In the genomic region with DNA sequence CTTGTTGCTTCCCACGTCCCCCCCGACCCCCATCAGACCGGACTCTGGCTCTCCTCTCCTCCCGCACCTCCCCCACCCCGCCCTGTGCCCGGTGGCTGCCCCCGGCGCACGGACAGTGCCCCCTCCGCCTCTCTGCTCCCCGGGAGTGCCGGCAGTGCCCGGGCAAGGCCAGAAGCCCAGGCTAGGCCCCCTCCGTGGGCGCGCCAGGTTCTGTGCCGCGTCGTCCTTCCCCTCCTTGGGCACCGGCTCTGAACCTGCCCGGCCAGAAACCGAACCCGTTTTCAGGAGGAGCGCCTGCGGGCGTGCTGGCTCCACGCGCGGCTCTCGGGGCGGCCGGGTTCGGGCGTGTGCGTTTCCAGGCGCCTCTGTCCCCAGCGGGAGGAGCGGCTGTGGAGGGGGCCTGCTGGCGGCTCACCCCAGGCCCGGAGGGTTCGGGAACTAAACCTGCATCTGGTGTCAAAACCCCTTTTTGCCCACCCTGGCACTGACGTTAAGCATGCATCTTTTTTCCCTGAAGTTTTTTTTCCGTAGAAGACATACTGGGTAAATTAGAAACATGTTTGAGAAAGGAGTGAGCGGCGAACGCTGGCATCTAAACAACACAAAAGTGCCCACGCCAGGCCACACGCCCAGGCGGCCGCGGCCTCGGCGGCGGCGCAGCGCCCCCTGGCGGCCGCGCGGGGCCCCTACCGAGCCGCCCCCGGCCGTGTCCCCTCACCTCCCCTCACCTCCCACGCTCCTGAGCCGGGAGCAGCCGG, we compare ENCODE assay signal across 8 cellular contexts.
DNase-seq lines count a peak whose midpoint lies in the region; ATAC-seq and TF ChIP-seq lines count a peak whose summit lies in the region.

No MANE protein-coding gene starts in this region.

- no peak for TF ChIP-seq POLR2A in testis (IDR thresholded peaks at IDR 0.05)

- peaks cover 0 to 3% (median under 1%) of the 10 kb centered on the region in 4 donors for H3K4me1 Mint-ChIP-seq in CD4-positive, alpha-beta memory T cell
- H3K4me1 Mint-ChIP-seq in glutamatergic neuron (ENCODE audit: low read depth, unreplicated experiment) = peaks cover 3% of the 10 kb centered on the region

- DNase-seq in CD4-positive, alpha-beta memory T cell = peak in 4 of 5 donors; percentile 69 to 75 (median 70)
- peak in 49 of 76 experiments; percentile 4 to 53 (median 26) for DNase-seq in HUDEP-2 (lab: John Stamatoyannopoulos, UW; ENCODE audit: unreplicated experiment in 76 of 76)
- DNase-seq in SK-N-SH = peak; percentile 95
- peak; percentile 73 to 79 for DNase-seq in activated naive CD4-positive, alpha-beta T cell treated with anti-CD3 and anti-CD28 coated beads, Interleukin-2, amount 50 U/mL, for 72 hours (ENCODE audit: low spot score in 2 of 2)
- peak; percentile 72 for DNase-seq in glutamatergic neuron
- no peak for DNase-seq in omental fat pad (ENCODE audit: low spot score)
- DNase-seq in testis = peak; percentile 76

- CTCF ChIA-PET in CD4-positive, alpha-beta memory T cell (lab: Charles Lee; ENCODE audit: partially characterized antibody) = interaction anchor here (1.0 to 3.0 kb wide), 8 partner anchors 8 to 534 kb away, joined by 3 to 12 read pairs (median 6); a partner anchor contains a TSS
- CTCF ChIA-PET in SK-N-SH (lab: Yijun Ruan, JAX) = interaction anchor here (0.6 to 2.1 kb wide), 12 partner anchors 8 to 342 kb away, joined by 3 to 15 read pairs (median 4); a partner anchor contains a TSS

- peak overlapping the region in 1 of 7 donors; percentile 64 for H3K27ac Mint-ChIP-seq in CD4-positive, alpha-beta memory T cell
- no peak overlapping the region for H3K27ac Mint-ChIP-seq in activated naive CD4-positive, alpha-beta T cell treated with anti-CD3 and anti-CD28 coated beads, Interleukin-2, amount 50 U/mL, for 72 hours
- H3K27ac Mint-ChIP-seq in glutamatergic neuron (ENCODE audit: unreplicated experiment) = peak overlapping the region; percentile 81

- no peaks in the 10 kb centered on the region for H3K36me3 ChIP-seq in CD4-positive, alpha-beta memory T cell (ENCODE audit: insufficient read depth, low read length)
- H3K36me3 ChIP-seq in SK-N-SH (replicated peaks in 1 of 2; ENCODE audit: control insufficient read depth in 1 of 2, insufficient read depth in 2 of 2, low read length in 1 of 2) (no peaks in the 10 kb centered on the region), testis (ENCODE audit: low read depth, missing control alignments) (no peaks in the 10 kb centered on the region)

- no peaks in the 10 kb centered on the region for H3K9me3 ChIP-seq in CD4-positive, alpha-beta memory T cell (ENCODE audit: control insufficient read depth in 1 of 2, low read length in 2 of 2)
- H3K9me3 ChIP-seq in SK-N-SH (no peaks in the 10 kb centered on the region), testis (no peaks in the 10 kb centered on the region)

- H3K27me3 Mint-ChIP-seq in CD4-positive, alpha-beta memory T cell = peaks cover 2 to 3% of the 10 kb centered on the region in 2 donors
- peaks cover 6% of the 10 kb centered on the region for H3K27me3 Mint-ChIP-seq in glutamatergic neuron (ENCODE audit: unreplicated experiment)

- H4K20me1 ChIP-seq in SK-N-SH (ENCODE audit: insufficient read depth) = no peaks in the 10 kb centered on the region

- H3K4me1 ChIP-seq in CD4-positive, alpha-beta memory T cell (ENCODE audit: insufficient read depth, low read length) = peaks cover 10% of the 10 kb centered on the region
- H3K4me1 ChIP-seq in SK-N-SH (ENCODE audit: control insufficient read depth in 1 of 2, insufficient read depth in 2 of 2, low read depth in 1 of 2, low read length in 1 of 2) = peaks cover 0 to 8% of the 10 kb centered on the region in 2 experiments; a peak in 1 of 4 replicates
- peaks cover 10% of the 10 kb centered on the region for H3K4me1 ChIP-seq in testis

- H3K27ac ChIP-seq in CD4-positive, alpha-beta memory T cell (ENCODE audit: low read depth, low read length) = no peak overlapping the region
- H3K27ac ChIP-seq in SK-N-SH (ENCODE audit: low read depth in 2 of 2, low read length in 1 of 2) (peak overlapping the region; percentile 86 to 89), testis (peak overlapping the region; percentile 32 to 83)

- TF ChIP-seq EP300 in SK-N-SH (IDR thresholded peaks at IDR 0.05; ENCODE audit: borderline replicate concordance in 1 of 2, low read depth in 1 of 2, low read length in 1 of 2) = peak in 1 of 2 experiments; percentile 27; a peak in 3 of 4 replicates

- no peaks in the 10 kb centered on the region for H3K27me3 ChIP-seq in CD4-positive, alpha-beta memory T cell (ENCODE audit: insufficient read depth, low read length)
- H3K27me3 ChIP-seq in SK-N-SH (ENCODE audit: insufficient read depth) = no peaks in the 10 kb centered on the region
- no peaks in the 10 kb centered on the region for H3K27me3 ChIP-seq in testis

- POLR2A ChIA-PET in CD4-positive, alpha-beta memory T cell (lab: Charles Lee; ENCODE audit: partially characterized antibody) = interaction anchor here (0.6 to 1.0 kb wide), 2 partner anchors 113 to 342 kb away, joined by 3 to 7 read pairs; no protein-coding TSS in a partner anchor
- POLR2A ChIA-PET in SK-N-SH (lab: Yijun Ruan, JAX) = interaction anchor here (1.0 to 1.1 kb wide), 3 partner anchors 97 to 219 kb away, joined by 3 to 10 read pairs (median 3); a partner anchor contains a TSS

- under 1% methylated on average over 30 of the region's 67 CpGs for WGBS in SK-N-SH (ENCODE audit: low lambda C conversion rate)
- 1 to 3% methylated on average over 12 to 67 of the region's 67 CpGs for WGBS in testis, 2 donors

- peak overlapping the region; percentile 80 for H3K9ac ChIP-seq in SK-N-SH

- H3K4me2 ChIP-seq in SK-N-SH = peak overlapping the region; percentile 84

- H2AFZ ChIP-seq in SK-N-SH (ENCODE audit: low read depth) = peak overlapping the region; percentile 98

- TF ChIP-seq CTCF in SK-N-SH (IDR thresholded peaks at IDR 0.05) (peak; percentile 56; the same call in 1 of the 2 replicates), glutamatergic neuron (IDR thresholded peaks at IDR 0.05; ENCODE audit: partially characterized antibody, unreplicated experiment) (peak; percentile 90), omental fat pad (IDR thresholded peaks at IDR 0.05) (peak in 2 of 3 donors; percentile 87 to 96), testis (IDR thresholded peaks at IDR 0.05) (peak; percentile 94 to 97 (median 95))

- intact Hi-C loops in CD4-positive, alpha-beta memory T cell (cut with micrococcal nuclease) = loop anchor here (1.0 to 2.0 kb wide), 8 partner anchors 34 to 534 kb away; a partner anchor contains a TSS
- intact Hi-C loops in testis (cut with DNase I; ENCODE audit: low total_unique reads) = loop anchor here (5.0 to 10.0 kb wide), 3 partner anchors 100 to 273 kb away; no protein-coding TSS in a partner anchor

- no peaks in the 10 kb centered on the region for H3K9me2 ChIP-seq in SK-N-SH

- ATAC-seq in GM19397 (IDR thresholded peaks at IDR 0.05; ENCODE audit: unreplicated experiment) = peak; percentile 71
- peak; percentile 81 to 89 for ATAC-seq in activated naive CD4-positive, alpha-beta T cell treated with anti-CD3 and anti-CD28 coated beads, Interleukin-2, amount 50 U/mL, for 72 hours
- peak; percentile 90 for ATAC-seq in omental fat pad (ENCODE audit: low FRiP score)

- H3K4me3 ChIP-seq in CD4-positive, alpha-beta memory T cell (ENCODE audit: low read length in 2 of 2) = peak overlapping the region in 1 of 2 donors; percentile 60
- H3K4me3 ChIP-seq in SK-N-SH (ENCODE audit: low read depth in 2 of 2, low read length in 1 of 2) (peak overlapping the region; percentile 52 to 63), testis (peak overlapping the region; percentile 68 to 77)

- no peaks in the 10 kb centered on the region for H3K79me2 ChIP-seq in SK-N-SH (ENCODE audit: insufficient read depth)

- H3K9me3 Mint-ChIP-seq in CD4-positive, alpha-beta memory T cell = no peaks in the 10 kb centered on the region
- no peaks in the 10 kb centered on the region for H3K9me3 Mint-ChIP-seq in activated naive CD4-positive, alpha-beta T cell treated with anti-CD3 and anti-CD28 coated beads, Interleukin-2, amount 50 U/mL, for 72 hours
- H3K9me3 Mint-ChIP-seq in glutamatergic neuron (ENCODE audit: unreplicated experiment) = peaks cover 7% of the 10 kb centered on the region

- no peaks in the 10 kb centered on the region for H3K36me3 Mint-ChIP-seq in CD4-positive, alpha-beta memory T cell
- H3K36me3 Mint-ChIP-seq in activated naive CD4-positive, alpha-beta T cell treated with anti-CD3 and anti-CD28 coated beads, Interleukin-2, amount 50 U/mL, for 72 hours = no peaks in the 10 kb centered on the region
- H3K36me3 Mint-ChIP-seq in glutamatergic neuron (ENCODE audit: unreplicated experiment) = no peaks in the 10 kb centered on the region

- no peaks in the 10 kb centered on the region for H3F3A ChIP-seq in SK-N-SH (replicated peaks; ENCODE audit: insufficient read depth)

- peak; percentile 76 for TF ChIP-seq RAD21 in SK-N-SH (IDR thresholded peaks at IDR 0.05; ENCODE audit: low read length)

- peak overlapping the region; percentile 79 to 88 (median 82) for H3K4me3 Mint-ChIP-seq in CD4-positive, alpha-beta memory T cell
- H3K4me3 Mint-ChIP-seq in glutamatergic neuron (ENCODE audit: unreplicated experiment) = peak overlapping the region; percentile 83

TF ChIP-seq in SK-N-SH, 30 proteins besides CTCF, POLR2A, EP300 and RAD21:
- TF ChIP-seq NFIC (IDR thresholded peaks at IDR 0.05; ENCODE audit: borderline replicate concordance) (no peak), TCF12 (IDR thresholded peaks at IDR 0.05) (peak; percentile 61; the same call in 1 of the 2 replicates), TAF1 (IDR thresholded peaks at IDR 0.05; ENCODE audit: borderline replicate concordance, low read depth, low read length) (0 out of 2 replicates have a peak, but pooled peaks have one; percentile 13), TEAD4 (IDR thresholded peaks at IDR 0.05; ENCODE audit: borderline replicate concordance, insufficient read depth) (no peak), RFX5 (IDR thresholded peaks at IDR 0.05; ENCODE audit: low read length) (no peak; the same call in 1 of the 2 replicates), SMC3 (IDR thresholded peaks at IDR 0.05; ENCODE audit: low read depth, low read length) (peak; percentile 97), MXI1 (IDR thresholded peaks at IDR 0.05; ENCODE audit: low read depth, low read length) (peak; percentile 83), EZH2phosphoT487 (IDR thresholded peaks at IDR 0.05; ENCODE audit: borderline replicate concordance, low read depth) (no peak)
- TF ChIP-seq, protein P1, sequence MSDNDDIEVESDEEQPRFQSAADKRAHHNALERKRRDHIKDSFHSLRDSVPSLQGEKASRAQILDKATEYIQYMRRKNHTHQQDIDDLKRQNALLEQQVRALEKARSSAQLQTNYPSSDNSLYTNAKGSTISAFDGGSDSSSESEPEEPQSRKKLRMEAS (IDR thresholded peaks at IDR 0.05; ENCODE audit: low read depth) = peak; percentile 39; the same call in 1 of the 2 replicates
